19 cellular contexts compared by ENCODE assay signal in genomic region chr11:44454686-44455085, GRCh38.
"Had no signal": no experiment of that assay in that cellular context is flagged by ENCODE, and none has a peak within 500 bp of the region (broad histone marks: within the 10 kb centered on the region; RNA-seq: fewer than 3 reads in every experiment).

No MANE protein-coding gene starts in this region.

- ATAC-seq: effector memory CD8-positive, alpha-beta T cell; gastroesophageal sphincter; naive thymus-derived CD4-positive, alpha-beta T cell; psoas muscle; upper lobe of right lung had no signal

- H3K36me3 ChIP-seq: esophagus muscularis mucosa, gastroesophageal sphincter, neutrophil, sigmoid colon, tibial nerve, upper lobe of right lung, vagina had no signal

- H3K9me3 ChIP-seq: esophagus muscularis mucosa, gastroesophageal sphincter, neutrophil, psoas muscle, sigmoid colon, testis, tibial nerve, upper lobe of right lung, vagina had no signal

- DNase-seq: effector memory CD8-positive, alpha-beta T cell; glutamatergic neuron; immature natural killer cell; mesendoderm; naive thymus-derived CD4-positive, alpha-beta T cell; nephron progenitor cell; psoas muscle; retina; sigmoid colon; stimulated activated naive CD4-positive, alpha-beta T cell treated with Interleukin-2 at 50 U/mL for 16 hours; testis; upper lobe of right lung had no signal

- H3K27ac ChIP-seq: epithelial cell of prostate, esophagus muscularis mucosa, gastroesophageal sphincter, neutrophil, psoas muscle, skin epidermis, testis, tibial nerve, upper lobe of right lung, vagina had no signal

- H3K4me3 ChIP-seq: esophagus muscularis mucosa, gastroesophageal sphincter, psoas muscle, sigmoid colon, skin epidermis, testis, tibial nerve, upper lobe of right lung, vagina had no signal

- H3K4me1 ChIP-seq: gastroesophageal sphincter, psoas muscle, testis, tibial nerve, upper lobe of right lung had no signal

- H3K27me3 ChIP-seq: esophagus muscularis mucosa, neutrophil, sigmoid colon, testis, tibial nerve, upper lobe of right lung, vagina had no signal
